ENCODE assay signal across 25 cellular contexts in genomic region chr5:143277536-143277935, GRCh38.
DNase-seq lines count a peak whose midpoint lies in the region; ATAC-seq, FAIRE-seq and TF ChIP-seq lines count a peak whose summit lies in the region.
"Had no signal": no experiment of that assay in that cellular context is flagged by ENCODE, and none has a peak within 500 bp of the region (broad histone marks: within the 10 kb centered on the region; RNA-seq: fewer than 3 reads in every experiment).

No MANE protein-coding gene starts in this region.

- TF ChIP-seq EP300 in A549 (IDR thresholded peaks at IDR 0.05) = no peak

- H3K27me3 Mint-ChIP-seq in stimulated activated naive B cell treated with anti-CD40 and anti-IgM and Interleukin-4, amounts not matched to agents 10 μg/mL and 1 μg/mL and 100 μg/mL, for 72 hours = no peaks in the 10 kb centered on the region
- H3K27me3 Mint-ChIP-seq: B cell; CD4-positive, CD25-positive, alpha-beta regulatory T cell had no signal

- TF ChIP-seq RAD21 in A549 (conservative IDR thresholded peaks at IDR 0.05 in 1 of 2, IDR thresholded peaks at IDR 0.05 in 1 of 2) = no peak

- no peak overlapping the region for H3K4me3 Mint-ChIP-seq in stimulated activated naive B cell treated with anti-CD40 and anti-IgM and Interleukin-4, amounts not matched to agents 10 μg/mL and 1 μg/mL and 100 μg/mL, for 72 hours
- H3K4me3 Mint-ChIP-seq: B cell; CD4-positive, CD25-positive, alpha-beta regulatory T cell; CD8-positive, alpha-beta T cell; H9 had no signal

- TF ChIP-seq POLR2A in A549 (IDR thresholded peaks at IDR 0.05; ENCODE audit: low read length) (no peak), GM12891 (IDR thresholded peaks at IDR 0.05; ENCODE audit: low read depth, low read length) (no peak)

- H3K4me1 Mint-ChIP-seq in stimulated activated naive B cell treated with anti-CD40 and anti-IgM and Interleukin-4, amounts not matched to agents 10 μg/mL and 1 μg/mL and 100 μg/mL, for 72 hours = peaks cover 2 to 10% of the 10 kb centered on the region in 2 donors

- no peaks in the 10 kb centered on the region for H3K9me3 Mint-ChIP-seq in stimulated activated naive B cell treated with anti-CD40 and anti-IgM and Interleukin-4, amounts not matched to agents 10 μg/mL and 1 μg/mL and 100 μg/mL, for 72 hours
- H3K9me3 Mint-ChIP-seq: CD8-positive, alpha-beta T cell; H9 had no signal

- POLR2A ChIA-PET in A549 (lab: Yijun Ruan, JAX) = no interaction called here

- TF ChIP-seq CTCF in A549 (IDR thresholded peaks at IDR 0.05) = no peak

- H3K36me3 Mint-ChIP-seq in stimulated activated naive B cell treated with anti-CD40 and anti-IgM and Interleukin-4, amounts not matched to agents 10 μg/mL and 1 μg/mL and 100 μg/mL, for 72 hours = peaks cover 14 to 45% of the 10 kb centered on the region in 2 donors

- WGBS in A549 (ENCODE audit: missing lambda C conversion rate) = 91% methylated on average over 2 of the region's 2 CpGs

- no peak for DNase-seq in A549 (ENCODE audit: low read depth in 1 of 2, low spot score in 1 of 2)
- DNase-seq in GM12891 (ENCODE audit: insufficient read length, low spot score) = no peak
- peak; percentile 6 for DNase-seq in NCI-H446 treated with DMSO at 0.1 percent for 48 hours (lab: John Stamatoyannopoulos, UW)
- no peak for DNase-seq in left lobe of liver (ENCODE audit: low spot score)
- no peak for DNase-seq in stimulated activated naive B cell treated with anti-CD40 and anti-IgM and Interleukin-4, amounts not matched to agents 10 μg/mL and 1 μg/mL and 100 μg/mL, for 72 hours
- DNase-seq in amniotic stem cell (lab: John Stamatoyannopoulos, UW) = no peak
- no peak for DNase-seq in ACHN
- DNase-seq: Caco-2; CD4-positive, CD25-positive, alpha-beta regulatory T cell; CD8-positive, alpha-beta T cell; DMS 273 treated with DMSO at 0.1 percent for 48 hours; DMS79; EL; GF-D8; GM23248; H9 had no signal

- no peak overlapping the region for H3K27ac ChIP-seq in A549
- H3K27ac ChIP-seq: 22Rv1, BLaER1, C4-2B, GM23248 had no signal

- ATAC-seq in A549 (no peak), left lobe of liver (peak; percentile 21), GM21723 (IDR thresholded peaks at IDR 0.05; ENCODE audit: unreplicated experiment) (no peak)
- no peak for ATAC-seq in stimulated activated naive B cell treated with anti-CD40 and anti-IgM and Interleukin-4, amounts not matched to agents 10 μg/mL and 1 μg/mL and 100 μg/mL, for 72 hours (replicated peaks)
- ATAC-seq: CD8-positive, alpha-beta T cell; HCT116 had no signal

- H3K4me3 ChIP-seq in A549 = no peak overlapping the region
- H3K4me3 ChIP-seq: BLaER1, GM23248 had no signal

- CTCF ChIA-PET in A549 (lab: Yijun Ruan, JAX) = interaction anchor here (1.0 kb wide), 1 partner anchor 118 kb away, joined by 3 read pairs; no protein-coding TSS in a partner anchor

- FAIRE-seq in A549 (lab: Jason Lieb, UNC) (peak; percentile 43), GM12891 (lab: Jason Lieb, UNC) (peak; percentile 43)
- FAIRE-seq: D721Med, GM12892, H1 had no signal

- in situ Hi-C loops in ACHN (cut with HindIII; ENCODE audit: low pct_ligation_motif_present, low pct_unique_long_range_greater_than_20kb, low sequenced_read_pairs) = no loop called here

- H3K4me1 ChIP-seq in A549 = peaks cover 47% of the 10 kb centered on the region
- H3K4me1 ChIP-seq: BLaER1, Caco-2 had no signal

- no peak overlapping the region for H3K27ac Mint-ChIP-seq in stimulated activated naive B cell treated with anti-CD40 and anti-IgM and Interleukin-4, amounts not matched to agents 10 μg/mL and 1 μg/mL and 100 μg/mL, for 72 hours
- H3K27ac Mint-ChIP-seq: B cell; CD4-positive, CD25-positive, alpha-beta regulatory T cell; CD8-positive, alpha-beta T cell; H9 had no signal

- no peak overlapping the region for H3K4me2 ChIP-seq in A549
- H3K4me2 ChIP-seq: BLaER1 had no signal

- no peaks in the 10 kb centered on the region for H3K9me3 ChIP-seq in A549
- H3K9me3 ChIP-seq: BLaER1, Caco-2 had no signal

TF ChIP-seq in A549, 52 proteins besides CTCF, POLR2A, EP300 and RAD21:
- no peak for TF ChIP-seq ZSCAN20 (CRISPR knock-in tag; IDR thresholded peaks at IDR 0.05)
- no peak for TF ChIP-seq FOSL2 (IDR thresholded peaks at IDR 0.05)
- TF ChIP-seq FOSL2 (CRISPR knock-in tag; IDR thresholded peaks at IDR 0.05) = no peak
- no peak for TF ChIP-seq HMGXB4 (CRISPR knock-in tag; IDR thresholded peaks at IDR 0.05; ENCODE audit: borderline replicate concordance)
- no peak for TF ChIP-seq CBX8 (IDR thresholded peaks at IDR 0.05)

TF ChIP-seq in GM12891, 5 proteins besides CTCF, POLR2A, EP300 and RAD21:
- no peak for TF ChIP-seq POLR2AphosphoS5 (IDR thresholded peaks at IDR 0.05; ENCODE audit: low read depth, low read length)
- no peak for TF ChIP-seq POU2F2 (IDR thresholded peaks at IDR 0.05; ENCODE audit: low read depth, low read length)
- TF ChIP-seq SPI1 (IDR thresholded peaks at IDR 0.05; ENCODE audit: low read depth, low read length) = no peak
- TF ChIP-seq TAF1 (IDR thresholded peaks at IDR 0.05; ENCODE audit: low read depth, low read length) = no peak
- TF ChIP-seq PAX5 (IDR thresholded peaks at IDR 0.05; ENCODE audit: insufficient read depth, low read length, severe bottlenecking) = no peak
TF ChIP-seq in GM12891: peak in this region for 0.
